Comparison of ENCODE assay signal across 1 cellular context in the genomic region with DNA sequence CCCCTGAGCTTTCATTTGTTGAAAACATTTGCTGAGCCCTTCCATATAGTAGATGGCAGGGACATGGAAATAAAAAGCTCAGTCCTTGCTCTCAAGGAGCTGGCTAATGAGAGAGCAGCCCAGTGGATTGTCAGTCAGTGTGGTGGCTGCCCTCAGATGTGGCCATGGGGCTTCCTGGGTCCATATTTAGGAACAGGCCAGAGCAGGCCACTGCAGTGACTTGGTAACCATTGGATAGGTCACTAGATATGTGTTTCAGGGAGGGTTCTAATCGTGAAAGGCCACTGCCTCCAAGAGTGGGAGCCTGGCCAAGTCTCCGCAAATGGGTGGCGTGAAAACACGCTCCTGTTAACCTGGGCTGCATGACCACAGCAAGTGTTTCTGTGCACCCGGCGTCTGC.
TF ChIP-seq lines count a peak whose summit lies in the region.

No MANE protein-coding gene starts in this region.

TF ChIP-seq in H1, 55 proteins besides CTCF, POLR2A, EP300 and RAD21:
- TF ChIP-seq CHD7 (IDR thresholded peaks at IDR 0.05; ENCODE audit: insufficient replicate concordance, low read length) (no peak), SIX5 (IDR thresholded peaks at IDR 0.05; ENCODE audit: low read depth, low read length) (no peak), CEBPB (IDR thresholded peaks at IDR 0.05; ENCODE audit: low read depth, low read length) (no peak), KDM1A (IDR thresholded peaks at IDR 0.05; ENCODE audit: borderline replicate concordance, low read length) (no peak), GABPA (IDR thresholded peaks at IDR 0.05; ENCODE audit: borderline replicate concordance, insufficient read depth, low read length) (no peak), MAFK (IDR thresholded peaks at IDR 0.05; ENCODE audit: low read depth, low read length) (no peak), KDM4A (IDR thresholded peaks at IDR 0.05; ENCODE audit: low read depth, low read length, severe bottlenecking) (no peak), ASH2L (IDR thresholded peaks at IDR 0.05; ENCODE audit: low read length) (no peak), RXRA (IDR thresholded peaks at IDR 0.05; ENCODE audit: insufficient read depth, low read depth, low read length) (no peak), POU5F1 (IDR thresholded peaks at IDR 0.05; ENCODE audit: low read depth, low read length) (no peak), RNF2 (IDR thresholded peaks at IDR 0.05; ENCODE audit: borderline replicate concordance, low read depth, low read length, missing control alignments, poor library complexity, severe bottlenecking) (no peak)
- TF ChIP-seq, protein P1, sequence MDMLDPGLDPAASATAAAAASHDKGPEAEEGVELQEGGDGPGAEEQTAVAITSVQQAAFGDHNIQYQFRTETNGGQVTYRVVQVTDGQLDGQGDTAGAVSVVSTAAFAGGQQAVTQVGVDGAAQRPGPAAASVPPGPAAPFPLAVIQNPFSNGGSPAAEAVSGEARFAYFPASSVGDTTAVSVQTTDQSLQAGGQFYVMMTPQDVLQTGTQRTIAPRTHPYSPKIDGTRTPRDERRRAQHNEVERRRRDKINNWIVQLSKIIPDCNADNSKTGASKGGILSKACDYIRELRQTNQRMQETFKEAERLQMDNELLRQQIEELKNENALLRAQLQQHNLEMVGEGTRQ (IDR thresholded peaks at IDR 0.05; ENCODE audit: low read length) = no peak
